ENCODE assay signal across 1 cellular context in genomic region chr17:59684967-59685366, GRCh38.
TF ChIP-seq lines count a peak whose summit lies in the region.

No MANE protein-coding gene starts in this region.

TF ChIP-seq in K562, 482 proteins besides CTCF, POLR2A, EP300 and RAD21 (continued from another document and continues in another):
- no peak for TF ChIP-seq SREBF1 (IDR thresholded peaks at IDR 0.05; ENCODE audit: borderline replicate concordance, low read depth, low read length)
- TF ChIP-seq BRF1 (IDR thresholded peaks at IDR 0.05; ENCODE audit: borderline replicate concordance, extremely low read depth, insufficient read length), result no peak
- no peak for TF ChIP-seq TRIM28 (IDR thresholded peaks at IDR 0.05)
- peak; percentile 96 for TF ChIP-seq NCOR1 (IDR thresholded peaks at IDR 0.05)
- TF ChIP-seq ZNF431 (CRISPR knock-in tag; IDR thresholded peaks at IDR 0.05), result no peak
- TF ChIP-seq POLR3G (IDR thresholded peaks at IDR 0.05; ENCODE audit: extremely low read depth, insufficient read length, insufficient replicate concordance), result no peak
- TF ChIP-seq ATF4 (CRISPR knock-in tag; IDR thresholded peaks at IDR 0.05), result no peak
- TF ChIP-seq ATF7 (IDR thresholded peaks at IDR 0.05), result peak; percentile 67
- peak; percentile 79; the same call in 1 of the 2 replicates for TF ChIP-seq NCOA1 (IDR thresholded peaks at IDR 0.05; ENCODE audit: low read depth)
- no peak for TF ChIP-seq SAFB (IDR thresholded peaks at IDR 0.05; ENCODE audit: borderline replicate concordance, low read depth, low read length)
- no peak for TF ChIP-seq RFX7 (CRISPR knock-in tag; IDR thresholded peaks at IDR 0.05)
- TF ChIP-seq HMGXB4 (CRISPR knock-in tag; IDR thresholded peaks at IDR 0.05), result no peak
- TF ChIP-seq U2AF1 (optimal IDR thresholded peaks at IDR 0.05; ENCODE audit: low read depth, low read length), result no peak
- no peak for TF ChIP-seq ARID4B (CRISPR knock-in tag; IDR thresholded peaks at IDR 0.05)
- TF ChIP-seq TRIM24 (IDR thresholded peaks at IDR 0.05), result peak; percentile 92 to 93
- TF ChIP-seq MYNN (IDR thresholded peaks at IDR 0.05), result peak; percentile 60; the same call in 1 of the 2 replicates
- no peak for TF ChIP-seq MYNN (CRISPR knock-in tag; IDR thresholded peaks at IDR 0.05)
- TF ChIP-seq GABPB1 (CRISPR knock-in tag; IDR thresholded peaks at IDR 0.05), result no peak
- no peak for TF ChIP-seq FOXJ3 (CRISPR knock-in tag; IDR thresholded peaks at IDR 0.05)
- no peak for TF ChIP-seq GTF2E2 (tag; IDR thresholded peaks at IDR 0.05)
- TF ChIP-seq ZNF586 (CRISPR knock-in tag; conservative IDR thresholded peaks at IDR 0.05), result no peak
- no peak for TF ChIP-seq ELF2 (CRISPR knock-in tag; IDR thresholded peaks at IDR 0.05)
- TF ChIP-seq SMAD4 (CRISPR knock-in tag; conservative IDR thresholded peaks at IDR 0.05), result peak; percentile 80
- no peak for TF ChIP-seq ZNF146 (CRISPR knock-in tag; IDR thresholded peaks at IDR 0.05; ENCODE audit: unreplicated experiment)
- peak; percentile 88 for TF ChIP-seq ZNF384 (IDR thresholded peaks at IDR 0.05; ENCODE audit: low read depth, low read length)
- no peak for TF ChIP-seq SAP30 (IDR thresholded peaks at IDR 0.05; ENCODE audit: borderline replicate concordance, insufficient read depth, low read depth, low read length, poor library complexity, severe bottlenecking)
- no peak for TF ChIP-seq RBM14 (IDR thresholded peaks at IDR 0.05; ENCODE audit: borderline replicate concordance, insufficient read depth, low read depth, low read length)
- no peak for TF ChIP-seq KDM2B (CRISPR knock-in tag; IDR thresholded peaks at IDR 0.05)
- no peak for TF ChIP-seq TRIM25 (IDR thresholded peaks at IDR 0.05; ENCODE audit: borderline replicate concordance)
- no peak for TF ChIP-seq HMG20A (CRISPR knock-in tag; conservative IDR thresholded peaks at IDR 0.05)
- TF ChIP-seq SMAD2 (IDR thresholded peaks at IDR 0.05; ENCODE audit: low read depth, low read length), result no peak
- TF ChIP-seq EGR1 (conservative IDR thresholded peaks at IDR 0.05), result no peak
- TF ChIP-seq CTBP1 (IDR thresholded peaks at IDR 0.05; ENCODE audit: borderline replicate concordance), result no peak; the same call in 1 of the 2 replicates
- no peak for TF ChIP-seq ZNF407 (IDR thresholded peaks at IDR 0.05; ENCODE audit: low read depth)
- no peak for TF ChIP-seq ZHX1 (conservative IDR thresholded peaks at IDR 0.05; ENCODE audit: low read length)
- TF ChIP-seq RAD51 (IDR thresholded peaks at IDR 0.05; ENCODE audit: borderline replicate concordance, low read depth), result peak; percentile 25; the same call in 1 of the 2 replicates
- peak; percentile 92 for TF ChIP-seq FOXM1 (IDR thresholded peaks at IDR 0.05; ENCODE audit: low read depth)
- TF ChIP-seq FOXM1 (CRISPR knock-in tag; IDR thresholded peaks at IDR 0.05; ENCODE audit: low read depth), result no peak
- peak; percentile 73 for TF ChIP-seq MAFF (IDR thresholded peaks at IDR 0.05; ENCODE audit: low read length)
- TF ChIP-seq ZNF436 (CRISPR knock-in tag; IDR thresholded peaks at IDR 0.05), result 0 out of 2 replicates have a peak, but pooled peaks have one; percentile 19
- TF ChIP-seq E2F1 (CRISPR knock-in tag; IDR thresholded peaks at IDR 0.05), result no peak
